23 cellular contexts compared by ENCODE assay signal in genomic region chr12:62606654-62607053, GRCh38.
DNase-seq lines count a peak whose midpoint lies in the region; ATAC-seq and TF ChIP-seq lines count a peak whose summit lies in the region.
"Had no signal": no experiment of that assay in that cellular context is flagged by ENCODE, and none has a peak within 500 bp of the region (broad histone marks: within the 10 kb centered on the region; RNA-seq: fewer than 3 reads in every experiment).

No MANE protein-coding gene starts in this region.

- H3K4me1 ChIP-seq in SK-N-SH (ENCODE audit: control insufficient read depth in 1 of 2, insufficient read depth in 2 of 2, low read depth in 1 of 2, low read length in 1 of 2) (no peaks in the 10 kb centered on the region; a peak in 2 of 4 replicates), Panc1 (ENCODE audit: control insufficient read depth, insufficient read depth, low read length) (peaks cover 28% of the 10 kb centered on the region), thyroid gland (peaks cover 24 to 28% of the 10 kb centered on the region in 2 donors)

- CTCF ChIA-PET in SK-N-SH (lab: Yijun Ruan, JAX): interaction anchor here (1.1 to 4.3 kb wide), 11 partner anchors 8 to 188 kb away, joined by 3 to 30 read pairs (median 5); no protein-coding TSS in a partner anchor
- CTCF ChIA-PET in Panc1 (lab: Charles Lee): interaction anchor here (0.6 kb wide), 1 partner anchor 206 kb away, joined by 3 read pairs; no protein-coding TSS in a partner anchor

- DNase-seq in SK-N-SH (no peak), Panc1 (ENCODE audit: low read depth, low spot score) (no peak), fibroblast of the aortic adventitia (ENCODE audit: low read depth) (peak; percentile 14), thyroid gland (peak in 1 of 2 donors; percentile 29)
- no peak for DNase-seq in T-helper 2 cell treated with Interferon-gamma antibody and Interleukin-4, amounts not matched to agents 5 μg/mL and 100 μg/mL, for 36 hours (ENCODE audit: low spot score)
- DNase-seq: 8988T; activated CD4-positive, alpha-beta T cell treated with anti-CD3 and anti-CD28 coated beads for 4 hours; activated CD8-positive, alpha-beta memory T cell treated with anti-CD3 and anti-CD28 coated beads, Interleukin-2, amount 10 ng/mL, durations not matched to agents 7 days and 5 days; DMS 273 treated with DMSO at 0.1 percent for 48 hours; GF-D8; KBM-7; left ventricle myocardium inferior; NCI-H1048; NCI-H2029; ovary; sigmoid colon; stimulated activated naive B cell treated with anti-CD40 and anti-IgM and Interleukin-4, amounts not matched to agents 10 μg/mL and 1 μg/mL and 100 μg/mL, for 72 hours had no signal

- no peaks in the 10 kb centered on the region for H3K27me3 Mint-ChIP-seq in T-helper 2 cell treated with Interferon-gamma antibody and Interleukin-4, amounts not matched to agents 5 μg/mL and 100 μg/mL, for 36 hours (ENCODE audit: low read depth)
- H3K27me3 Mint-ChIP-seq: activated CD8-positive, alpha-beta memory T cell treated with anti-CD3 and anti-CD28 coated beads, Interleukin-2, amount 10 ng/mL, durations not matched to agents 7 days and 5 days; stimulated activated naive B cell treated with anti-CD40 and anti-IgM and Interleukin-4, amounts not matched to agents 10 μg/mL and 1 μg/mL and 100 μg/mL, for 72 hours had no signal

- 86% methylated on average over 1 of the region's 1 CpG for WGBS in SK-N-SH (ENCODE audit: low lambda C conversion rate)
- 94 to 96% methylated on average over 1 of the region's 1 CpG for WGBS in thyroid gland, 2 donors

- peak overlapping the region; percentile 80 for H3K4me2 ChIP-seq in SK-N-SH

- intact Hi-C loops in Panc1 (cut with micrococcal nuclease; ENCODE audit: unreplicated experiment) (loop anchor here (10.0 kb wide), 1 partner anchor 458 kb away; no protein-coding TSS in a partner anchor), thyroid gland (cut with DNase I) (no loop called here)

- peaks cover 15% of the 10 kb centered on the region for H4K20me1 ChIP-seq in SK-N-SH (ENCODE audit: insufficient read depth)

- H3K4me1 Mint-ChIP-seq in T-helper 2 cell treated with Interferon-gamma antibody and Interleukin-4, amounts not matched to agents 5 μg/mL and 100 μg/mL, for 36 hours (ENCODE audit: low read depth): peaks cover 26% of the 10 kb centered on the region

- H3K79me2 ChIP-seq in SK-N-SH (ENCODE audit: insufficient read depth): peaks cover 86% of the 10 kb centered on the region

- H2AFZ ChIP-seq in SK-N-SH (ENCODE audit: low read depth): no peak overlapping the region

- H3K36me3 ChIP-seq in SK-N-SH (replicated peaks in 1 of 2; ENCODE audit: control insufficient read depth in 1 of 2, insufficient read depth in 2 of 2, low read length in 1 of 2) (peaks cover 4 to 25% of the 10 kb centered on the region in 2 experiments), Panc1 (ENCODE audit: control insufficient read depth, insufficient read depth, low read length) (no peaks in the 10 kb centered on the region), thyroid gland (no peaks in the 10 kb centered on the region)
- H3K36me3 ChIP-seq: left ventricle myocardium inferior, ovary, sigmoid colon had no signal

- H3K4me3 Mint-ChIP-seq in T-helper 2 cell treated with Interferon-gamma antibody and Interleukin-4, amounts not matched to agents 5 μg/mL and 100 μg/mL, for 36 hours: no peak overlapping the region
- H3K4me3 Mint-ChIP-seq: activated CD8-positive, alpha-beta memory T cell treated with anti-CD3 and anti-CD28 coated beads, Interleukin-2, amount 10 ng/mL, durations not matched to agents 7 days and 5 days had no signal

- H3K4me3 ChIP-seq in SK-N-SH (ENCODE audit: low read depth in 2 of 2, low read length in 1 of 2): no peak overlapping the region
- H3K4me3 ChIP-seq in Panc1 (ENCODE audit: low read depth in 2 of 2, low read length in 2 of 2): no peak overlapping the region
- H3K4me3 ChIP-seq in fibroblast of the aortic adventitia (ENCODE audit: low read depth, low read length): peak overlapping the region; percentile 20
- H3K4me3 ChIP-seq in thyroid gland (replicated peaks in 1 of 3): no peak overlapping the region
- H3K4me3 ChIP-seq: BLaER1 treated with 17β-estradiol and CSF1 and Interleukin-3, amounts not matched to agents 10 nM and 100 nM; left ventricle myocardium inferior; sigmoid colon had no signal

- no peak for TF ChIP-seq EP300 in SK-N-SH (IDR thresholded peaks at IDR 0.05; ENCODE audit: borderline replicate concordance in 1 of 2, low read depth in 1 of 2, low read length in 1 of 2)

- TF ChIP-seq POLR2A in thyroid gland (IDR thresholded peaks at IDR 0.05): no peak

- no peak overlapping the region for H3K27ac Mint-ChIP-seq in T-helper 2 cell treated with Interferon-gamma antibody and Interleukin-4, amounts not matched to agents 5 μg/mL and 100 μg/mL, for 36 hours
- H3K27ac Mint-ChIP-seq: activated CD8-positive, alpha-beta memory T cell treated with anti-CD3 and anti-CD28 coated beads, Interleukin-2, amount 10 ng/mL, durations not matched to agents 7 days and 5 days; activated T-helper 2 cell treated with anti-CD3 and anti-CD28 coated beads, Interferon-gamma antibody, Interleukin-2, Interleukin-4, amounts not matched to agents 10 μg/mL and 5 μg/mL and 100 μg/mL, durations not matched to agents 14 hours and 24 hours and 36 hours; stimulated activated naive B cell treated with anti-CD40 and anti-IgM and Interleukin-4, amounts not matched to agents 10 μg/mL and 1 μg/mL and 100 μg/mL, for 72 hours had no signal

- no peaks in the 10 kb centered on the region for H3K9me3 Mint-ChIP-seq in T-helper 2 cell treated with Interferon-gamma antibody and Interleukin-4, amounts not matched to agents 5 μg/mL and 100 μg/mL, for 36 hours
- H3K9me3 Mint-ChIP-seq: activated T-helper 2 cell treated with anti-CD3 and anti-CD28 coated beads, Interferon-gamma antibody, Interleukin-2, Interleukin-4, amounts not matched to agents 10 μg/mL and 5 μg/mL and 100 μg/mL, durations not matched to agents 14 hours and 24 hours and 36 hours had no signal

- ATAC-seq in SK-N-SH treated with all-trans-retinoic acid at 6 μM for 48 hours (no peak), Panc1 (no peak), GM21515 (IDR thresholded peaks at IDR 0.05; ENCODE audit: unreplicated experiment) (no peak), HG02610 (IDR thresholded peaks at IDR 0.05; ENCODE audit: unreplicated experiment) (no peak)
- ATAC-seq: activated CD8-positive, alpha-beta memory T cell treated with anti-CD3 and anti-CD28 coated beads, Interleukin-2, amount 10 ng/mL, durations not matched to agents 7 days and 5 days; stimulated activated naive B cell treated with anti-CD40 and anti-IgM and Interleukin-4, amounts not matched to agents 10 μg/mL and 1 μg/mL and 100 μg/mL, for 72 hours had no signal

- TF ChIP-seq CTCF in SK-N-SH (IDR thresholded peaks at IDR 0.05) (no peak), Panc1 (IDR thresholded peaks at IDR 0.05) (no peak), fibroblast of the aortic adventitia (IDR thresholded peaks at IDR 0.05; ENCODE audit: insufficient read depth, low read length) (no peak), thyroid gland (IDR thresholded peaks at IDR 0.05) (no peak)

- POLR2A ChIA-PET in SK-N-SH (lab: Yijun Ruan, JAX): interaction anchor here (1.0 kb wide), 1 partner anchor 140 kb away, joined by 3 read pairs; the partner anchor contains the start of gene MON2
- POLR2A ChIA-PET in Panc1 (lab: Charles Lee): interaction anchor here (0.6 kb wide), 1 partner anchor 441 kb away, joined by 4 read pairs; no protein-coding TSS in a partner anchor

- H3K9me3 ChIP-seq in SK-N-SH (no peaks in the 10 kb centered on the region), Panc1 (ENCODE audit: control insufficient read depth, insufficient read depth, low read depth, low read length) (no peaks in the 10 kb centered on the region), thyroid gland (no peaks in the 10 kb centered on the region)
- H3K9me3 ChIP-seq: BLaER1 treated with 17β-estradiol and CSF1 and Interleukin-3, amounts not matched to agents 10 nM and 100 nM; left ventricle myocardium inferior; ovary; sigmoid colon had no signal

- H3K9ac ChIP-seq in SK-N-SH: no peak overlapping the region

- H3K27me3 ChIP-seq in SK-N-SH (ENCODE audit: insufficient read depth): no peaks in the 10 kb centered on the region
- H3K27me3 ChIP-seq in Panc1 (ENCODE audit: control insufficient read depth, insufficient read depth, low read length): no peaks in the 10 kb centered on the region
- no peaks in the 10 kb centered on the region for H3K27me3 ChIP-seq in thyroid gland
- H3K27me3 ChIP-seq: BLaER1 treated with 17β-estradiol and CSF1 and Interleukin-3, amounts not matched to agents 10 nM and 100 nM; ovary; sigmoid colon had no signal

- no TSS peak for BruUV-seq in Panc1 (replicated peaks; lab: Mats Ljungman, UMichigan)

- peaks cover 25% of the 10 kb centered on the region for H3K36me3 Mint-ChIP-seq in T-helper 2 cell treated with Interferon-gamma antibody and Interleukin-4, amounts not matched to agents 5 μg/mL and 100 μg/mL, for 36 hours (ENCODE audit: low read depth)

- no peaks in the 10 kb centered on the region for H3K9me2 ChIP-seq in SK-N-SH

- no peak overlapping the region for H3K27ac ChIP-seq in SK-N-SH (ENCODE audit: low read depth in 2 of 2, low read length in 1 of 2)
- H3K27ac ChIP-seq in Panc1 (ENCODE audit: low read length): peak overlapping the region; percentile 23; the same call in 1 of the 2 replicates
- peak overlapping the region; percentile 43 to 100 (median 99) for H3K27ac ChIP-seq in thyroid gland
- H3K27ac ChIP-seq: BLaER1 treated with 17β-estradiol and CSF1 and Interleukin-3, amounts not matched to agents 10 nM and 100 nM; HL-60; left ventricle myocardium inferior; ovary; sigmoid colon had no signal

- in situ Hi-C loops in Panc1 (cut with HindIII; ENCODE audit: low pct_unique_long_range_greater_than_20kb, low sequenced_read_pairs): loop anchor here (25.0 kb wide), 1 partner anchor 181 kb away; no protein-coding TSS in a partner anchor

- no peak for TF ChIP-seq RAD21 in SK-N-SH (IDR thresholded peaks at IDR 0.05; ENCODE audit: low read length)

- peaks cover 10% of the 10 kb centered on the region for H3F3A ChIP-seq in SK-N-SH (replicated peaks; ENCODE audit: insufficient read depth)

TF ChIP-seq in SK-N-SH, 30 proteins besides CTCF, POLR2A, EP300 and RAD21 (continues in another document):
- no peak for TF ChIP-seq JUND (IDR thresholded peaks at IDR 0.05)

TF ChIP-seq in SK-N-SH treated with all-trans-retinoic acid at 6 μM for 48 hours, 23 proteins besides CTCF, POLR2A, EP300 and RAD21 (continues in another document):
- TF ChIP-seq, protein P1, sequence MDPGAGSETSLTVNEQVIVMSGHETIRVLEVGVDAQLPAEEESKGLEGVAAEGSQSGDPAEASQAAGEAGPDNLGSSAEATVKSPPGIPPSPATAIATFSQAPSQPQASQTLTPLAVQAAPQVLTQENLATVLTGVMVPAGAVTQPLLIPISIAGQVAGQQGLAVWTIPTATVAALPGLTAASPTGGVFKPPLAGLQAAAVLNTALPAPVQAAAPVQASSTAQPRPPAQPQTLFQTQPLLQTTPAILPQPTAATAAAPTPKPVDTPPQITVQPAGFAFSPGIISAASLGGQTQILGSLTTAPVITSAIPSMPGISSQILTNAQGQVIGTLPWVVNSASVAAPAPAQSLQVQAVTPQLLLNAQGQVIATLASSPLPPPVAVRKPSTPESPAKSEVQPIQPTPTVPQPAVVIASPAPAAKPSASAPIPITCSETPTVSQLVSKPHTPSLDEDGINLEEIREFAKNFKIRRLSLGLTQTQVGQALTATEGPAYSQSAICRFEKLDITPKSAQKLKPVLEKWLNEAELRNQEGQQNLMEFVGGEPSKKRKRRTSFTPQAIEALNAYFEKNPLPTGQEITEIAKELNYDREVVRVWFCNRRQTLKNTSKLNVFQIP (CRISPR knock-in tag; IDR thresholded peaks at IDR 0.05; ENCODE audit: borderline replicate concordance, low read depth): no peak

Comparison
In these comparisons a context has a peak if more than half of its experiments do, and no peak if none do; other contexts are left out.
1. H3K27ac ChIP-seq: peak in Panc1 (single experiment) and thyroid gland (3 of 3); none in SK-N-SH (0 of 2).